1 cellular context compared by ENCODE assay signal in the genomic region with DNA sequence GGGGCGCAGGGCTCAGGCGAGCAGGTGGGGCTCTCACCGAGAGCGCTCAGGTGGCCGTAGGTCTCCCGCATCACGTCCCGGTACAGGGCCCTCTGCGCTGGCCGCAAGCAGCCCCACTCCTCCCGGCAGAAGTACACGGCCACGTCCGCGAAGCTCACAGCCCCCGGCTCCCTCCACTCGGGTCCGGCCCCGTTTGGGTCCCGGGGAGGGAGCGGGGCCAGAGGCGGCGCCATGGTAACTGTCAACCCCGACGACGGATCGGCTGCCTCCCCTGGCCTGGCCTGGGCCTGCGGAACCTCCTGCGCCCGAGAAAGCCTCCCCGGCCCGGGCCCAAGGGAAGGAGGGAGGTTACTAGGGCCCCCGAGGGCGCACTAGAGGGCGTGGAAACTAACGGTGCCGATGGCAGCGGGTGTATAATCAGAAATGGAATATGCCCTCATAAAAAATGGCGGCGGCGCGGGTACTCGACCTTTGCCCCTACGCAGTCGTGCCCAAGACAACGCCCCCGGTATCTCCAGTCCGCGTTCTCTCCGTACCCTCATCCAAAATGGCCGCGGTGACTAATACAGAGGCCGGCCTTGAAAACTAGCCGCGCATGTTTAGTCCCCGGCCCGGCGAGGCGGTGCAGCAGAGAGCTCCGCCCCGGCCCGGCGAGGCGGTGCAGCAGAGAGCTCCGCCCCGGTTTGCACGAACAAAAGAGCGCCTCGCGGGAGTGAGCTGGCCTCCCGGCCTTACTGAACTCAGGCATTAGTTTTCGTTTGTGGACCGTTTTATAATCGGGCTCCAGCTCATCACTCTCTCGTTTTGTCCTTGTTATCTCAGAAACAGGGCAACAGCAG.
TF ChIP-seq lines count a peak whose summit lies in the region.

Gene ZNF764, minus strand, starts transcription at position 425 of the 839 bp plus-strand sequence. Its CDS starts 192 bp downstream, at position 233.

TF ChIP-seq in HepG2, 621 proteins besides CTCF, POLR2A, EP300 and RAD21 (continued from another document and continues in another):
- TF ChIP-seq, protein P1, sequence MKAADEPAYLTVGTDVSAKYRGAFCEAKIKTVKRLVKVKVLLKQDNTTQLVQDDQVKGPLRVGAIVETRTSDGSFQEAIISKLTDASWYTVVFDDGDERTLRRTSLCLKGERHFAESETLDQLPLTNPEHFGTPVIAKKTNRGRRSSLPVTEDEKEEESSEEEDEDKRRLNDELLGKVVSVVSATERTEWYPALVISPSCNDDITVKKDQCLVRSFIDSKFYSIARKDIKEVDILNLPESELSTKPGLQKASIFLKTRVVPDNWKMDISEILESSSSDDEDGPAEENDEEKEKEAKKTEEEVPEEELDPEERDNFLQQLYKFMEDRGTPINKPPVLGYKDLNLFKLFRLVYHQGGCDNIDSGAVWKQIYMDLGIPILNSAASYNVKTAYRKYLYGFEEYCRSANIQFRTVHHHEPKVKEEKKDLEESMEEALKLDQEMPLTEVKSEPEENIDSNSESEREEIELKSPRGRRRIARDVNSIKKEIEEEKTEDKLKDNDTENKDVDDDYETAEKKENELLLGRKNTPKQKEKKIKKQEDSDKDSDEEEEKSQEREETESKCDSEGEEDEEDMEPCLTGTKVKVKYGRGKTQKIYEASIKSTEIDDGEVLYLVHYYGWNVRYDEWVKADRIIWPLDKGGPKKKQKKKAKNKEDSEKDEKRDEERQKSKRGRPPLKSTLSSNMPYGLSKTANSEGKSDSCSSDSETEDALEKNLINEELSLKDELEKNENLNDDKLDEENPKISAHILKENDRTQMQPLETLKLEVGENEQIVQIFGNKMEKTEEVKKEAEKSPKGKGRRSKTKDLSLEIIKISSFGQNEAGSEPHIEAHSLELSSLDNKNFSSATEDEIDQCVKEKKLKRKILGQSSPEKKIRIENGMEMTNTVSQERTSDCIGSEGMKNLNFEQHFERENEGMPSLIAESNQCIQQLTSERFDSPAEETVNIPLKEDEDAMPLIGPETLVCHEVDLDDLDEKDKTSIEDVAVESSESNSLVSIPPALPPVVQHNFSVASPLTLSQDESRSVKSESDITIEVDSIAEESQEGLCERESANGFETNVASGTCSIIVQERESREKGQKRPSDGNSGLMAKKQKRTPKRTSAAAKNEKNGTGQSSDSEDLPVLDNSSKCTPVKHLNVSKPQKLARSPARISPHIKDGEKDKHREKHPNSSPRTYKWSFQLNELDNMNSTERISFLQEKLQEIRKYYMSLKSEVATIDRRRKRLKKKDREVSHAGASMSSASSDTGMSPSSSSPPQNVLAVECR (CRISPR knock-in tag; IDR thresholded peaks at IDR 0.05; ENCODE audit: borderline replicate concordance): peak; percentile 95
- TF ChIP-seq WIZ (CRISPR knock-in tag; IDR thresholded peaks at IDR 0.05) (peak; percentile 76), ZNF3 (CRISPR knock-in tag; IDR thresholded peaks at IDR 0.05) (no peak; the same call in 1 of the 2 replicates), KAT2B (IDR thresholded peaks at IDR 0.05; ENCODE audit: borderline replicate concordance, low read depth, low read length) (no peak), KDM1A (CRISPR knock-in tag; IDR thresholded peaks at IDR 0.05) (no peak), ZNF589 (CRISPR knock-in tag; conservative IDR thresholded peaks at IDR 0.05) (peak; percentile 92; the same call in 1 of the 2 replicates), ZNF136 (CRISPR knock-in tag; IDR thresholded peaks at IDR 0.05; ENCODE audit: low read depth) (0 out of 2 replicates have a peak, but pooled peaks have one; percentile 28), ZNF572 (CRISPR knock-in tag; IDR thresholded peaks at IDR 0.05) (peak; percentile 60; the same call in 1 of the 2 replicates), GATAD1 (CRISPR knock-in tag; IDR thresholded peaks at IDR 0.05) (peak; percentile 82; the same call in 1 of the 2 replicates), JUND (CRISPR knock-in tag; IDR thresholded peaks at IDR 0.05) (no peak; the same call in 1 of the 2 replicates), ATRX (CRISPR knock-in tag; IDR thresholded peaks at IDR 0.05; ENCODE audit: borderline replicate concordance) (no peak), EEA1 (CRISPR knock-in tag; IDR thresholded peaks at IDR 0.05; ENCODE audit: borderline replicate concordance) (peak; percentile 39; the same call in 1 of the 2 replicates), SRSF9 (IDR thresholded peaks at IDR 0.05; ENCODE audit: borderline replicate concordance, insufficient read depth, low read depth, low read length, poor library complexity, severe bottlenecking) (no peak), TFDP2 (CRISPR knock-in tag; IDR thresholded peaks at IDR 0.05) (peak; percentile 87), ZNF660 (CRISPR knock-in tag; IDR thresholded peaks at IDR 0.05; ENCODE audit: borderline replicate concordance, low read depth) (0 out of 2 replicates have a peak, but pooled peaks have one; percentile 71), NCOA5 (CRISPR knock-in tag; IDR thresholded peaks at IDR 0.05) (no peak), GTF3A (CRISPR knock-in tag; conservative IDR thresholded peaks at IDR 0.05) (no peak; the same call in 1 of the 2 replicates), NR2F6 (IDR thresholded peaks at IDR 0.05) (peak; percentile 90), NR2F6 (CRISPR knock-in tag; IDR thresholded peaks at IDR 0.05) (peak; percentile 94), ZNF674 (CRISPR knock-in tag; IDR thresholded peaks at IDR 0.05; ENCODE audit: low read depth) (peak; percentile 40; the same call in 1 of the 2 replicates), ZNF333 (CRISPR knock-in tag; IDR thresholded peaks at IDR 0.05; ENCODE audit: borderline replicate concordance) (peak; percentile 92), TOPORS (CRISPR knock-in tag; IDR thresholded peaks at IDR 0.05) (peak; percentile 95; the same call in 1 of the 2 replicates), KMT2B (CRISPR knock-in tag; IDR thresholded peaks at IDR 0.05) (peak; percentile 78; the same call in 1 of the 2 replicates), GATA4 (IDR thresholded peaks at IDR 0.05; ENCODE audit: borderline replicate concordance, low read depth) (peak; percentile 66; the same call in 1 of the 2 replicates), CHD4 (IDR thresholded peaks at IDR 0.05; ENCODE audit: borderline replicate concordance, low read length) (no peak), MED8 (CRISPR knock-in tag; IDR thresholded peaks at IDR 0.05; ENCODE audit: insufficient replicate concordance) (peak; percentile 86), NFAT5 (CRISPR knock-in tag; IDR thresholded peaks at IDR 0.05) (no peak; the same call in 1 of the 2 replicates), SRY (CRISPR knock-in tag; IDR thresholded peaks at IDR 0.05) (peak; percentile 95), BORCS8-MEF2B (CRISPR knock-in tag; IDR thresholded peaks at IDR 0.05) (no peak; the same call in none of the 2 replicates)
- TF ChIP-seq, protein P2, sequence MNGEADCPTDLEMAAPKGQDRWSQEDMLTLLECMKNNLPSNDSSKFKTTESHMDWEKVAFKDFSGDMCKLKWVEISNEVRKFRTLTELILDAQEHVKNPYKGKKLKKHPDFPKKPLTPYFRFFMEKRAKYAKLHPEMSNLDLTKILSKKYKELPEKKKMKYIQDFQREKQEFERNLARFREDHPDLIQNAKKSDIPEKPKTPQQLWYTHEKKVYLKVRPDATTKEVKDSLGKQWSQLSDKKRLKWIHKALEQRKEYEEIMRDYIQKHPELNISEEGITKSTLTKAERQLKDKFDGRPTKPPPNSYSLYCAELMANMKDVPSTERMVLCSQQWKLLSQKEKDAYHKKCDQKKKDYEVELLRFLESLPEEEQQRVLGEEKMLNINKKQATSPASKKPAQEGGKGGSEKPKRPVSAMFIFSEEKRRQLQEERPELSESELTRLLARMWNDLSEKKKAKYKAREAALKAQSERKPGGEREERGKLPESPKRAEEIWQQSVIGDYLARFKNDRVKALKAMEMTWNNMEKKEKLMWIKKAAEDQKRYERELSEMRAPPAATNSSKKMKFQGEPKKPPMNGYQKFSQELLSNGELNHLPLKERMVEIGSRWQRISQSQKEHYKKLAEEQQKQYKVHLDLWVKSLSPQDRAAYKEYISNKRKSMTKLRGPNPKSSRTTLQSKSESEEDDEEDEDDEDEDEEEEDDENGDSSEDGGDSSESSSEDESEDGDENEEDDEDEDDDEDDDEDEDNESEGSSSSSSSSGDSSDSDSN (CRISPR knock-in tag; IDR thresholded peaks at IDR 0.05): peak; percentile 93
- TF ChIP-seq, protein P3, sequence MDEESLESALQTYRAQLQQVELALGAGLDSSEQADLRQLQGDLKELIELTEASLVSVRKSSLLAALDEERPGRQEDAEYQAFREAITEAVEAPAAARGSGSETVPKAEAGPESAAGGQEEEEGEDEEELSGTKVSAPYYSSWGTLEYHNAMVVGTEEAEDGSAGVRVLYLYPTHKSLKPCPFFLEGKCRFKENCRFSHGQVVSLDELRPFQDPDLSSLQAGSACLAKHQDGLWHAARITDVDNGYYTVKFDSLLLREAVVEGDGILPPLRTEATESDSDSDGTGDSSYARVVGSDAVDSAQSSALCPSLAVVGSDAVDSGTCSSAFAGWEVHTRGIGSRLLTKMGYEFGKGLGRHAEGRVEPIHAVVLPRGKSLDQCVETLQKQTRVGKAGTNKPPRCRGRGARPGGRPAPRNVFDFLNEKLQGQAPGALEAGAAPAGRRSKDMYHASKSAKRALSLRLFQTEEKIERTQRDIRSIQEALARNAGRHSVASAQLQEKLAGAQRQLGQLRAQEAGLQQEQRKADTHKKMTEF (CRISPR knock-in tag; IDR thresholded peaks at IDR 0.05): peak; percentile 95
- TF ChIP-seq, protein P4, sequence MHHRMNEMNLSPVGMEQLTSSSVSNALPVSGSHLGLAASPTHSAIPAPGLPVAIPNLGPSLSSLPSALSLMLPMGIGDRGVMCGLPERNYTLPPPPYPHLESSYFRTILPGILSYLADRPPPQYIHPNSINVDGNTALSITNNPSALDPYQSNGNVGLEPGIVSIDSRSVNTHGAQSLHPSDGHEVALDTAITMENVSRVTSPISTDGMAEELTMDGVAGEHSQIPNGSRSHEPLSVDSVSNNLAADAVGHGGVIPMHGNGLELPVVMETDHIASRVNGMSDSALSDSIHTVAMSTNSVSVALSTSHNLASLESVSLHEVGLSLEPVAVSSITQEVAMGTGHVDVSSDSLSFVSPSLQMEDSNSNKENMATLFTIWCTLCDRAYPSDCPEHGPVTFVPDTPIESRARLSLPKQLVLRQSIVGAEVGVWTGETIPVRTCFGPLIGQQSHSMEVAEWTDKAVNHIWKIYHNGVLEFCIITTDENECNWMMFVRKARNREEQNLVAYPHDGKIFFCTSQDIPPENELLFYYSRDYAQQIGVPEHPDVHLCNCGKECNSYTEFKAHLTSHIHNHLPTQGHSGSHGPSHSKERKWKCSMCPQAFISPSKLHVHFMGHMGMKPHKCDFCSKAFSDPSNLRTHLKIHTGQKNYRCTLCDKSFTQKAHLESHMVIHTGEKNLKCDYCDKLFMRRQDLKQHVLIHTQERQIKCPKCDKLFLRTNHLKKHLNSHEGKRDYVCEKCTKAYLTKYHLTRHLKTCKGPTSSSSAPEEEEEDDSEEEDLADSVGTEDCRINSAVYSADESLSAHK (CRISPR knock-in tag; IDR thresholded peaks at IDR 0.05; ENCODE audit: borderline replicate concordance): no peak
- TF ChIP-seq, protein P5, sequence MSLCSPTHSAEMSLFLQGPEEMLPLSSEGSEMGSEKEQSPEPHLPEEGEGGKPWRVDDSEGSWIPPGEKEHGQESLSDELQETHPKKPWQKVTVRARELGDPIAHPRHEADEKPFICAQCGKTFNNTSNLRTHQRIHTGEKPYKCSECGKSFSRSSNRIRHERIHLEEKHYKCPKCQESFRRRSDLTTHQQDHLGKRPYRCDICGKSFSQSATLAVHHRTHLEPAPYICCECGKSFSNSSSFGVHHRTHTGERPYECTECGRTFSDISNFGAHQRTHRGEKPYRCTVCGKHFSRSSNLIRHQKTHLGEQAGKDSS (CRISPR knock-in tag; IDR thresholded peaks at IDR 0.05; ENCODE audit: borderline replicate concordance, low read depth): peak; percentile 62; the same call in 1 of the 2 replicates
- TF ChIP-seq, protein P6, sequence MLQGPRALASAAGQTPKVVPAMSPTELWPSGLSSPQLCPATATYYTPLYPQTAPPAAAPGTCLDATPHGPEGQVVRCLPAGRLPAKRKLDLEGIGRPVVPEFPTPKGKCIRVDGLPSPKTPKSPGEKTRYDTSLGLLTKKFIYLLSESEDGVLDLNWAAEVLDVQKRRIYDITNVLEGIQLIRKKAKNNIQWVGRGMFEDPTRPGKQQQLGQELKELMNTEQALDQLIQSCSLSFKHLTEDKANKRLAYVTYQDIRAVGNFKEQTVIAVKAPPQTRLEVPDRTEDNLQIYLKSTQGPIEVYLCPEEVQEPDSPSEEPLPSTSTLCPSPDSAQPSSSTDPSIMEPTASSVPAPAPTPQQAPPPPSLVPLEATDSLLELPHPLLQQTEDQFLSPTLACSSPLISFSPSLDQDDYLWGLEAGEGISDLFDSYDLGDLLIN (CRISPR knock-in tag; IDR thresholded peaks at IDR 0.05; ENCODE audit: borderline replicate concordance): peak; percentile 77; the same call in 1 of the 2 replicates
